Comparison of ENCODE assay signal across 15 cellular contexts in the genomic region with DNA sequence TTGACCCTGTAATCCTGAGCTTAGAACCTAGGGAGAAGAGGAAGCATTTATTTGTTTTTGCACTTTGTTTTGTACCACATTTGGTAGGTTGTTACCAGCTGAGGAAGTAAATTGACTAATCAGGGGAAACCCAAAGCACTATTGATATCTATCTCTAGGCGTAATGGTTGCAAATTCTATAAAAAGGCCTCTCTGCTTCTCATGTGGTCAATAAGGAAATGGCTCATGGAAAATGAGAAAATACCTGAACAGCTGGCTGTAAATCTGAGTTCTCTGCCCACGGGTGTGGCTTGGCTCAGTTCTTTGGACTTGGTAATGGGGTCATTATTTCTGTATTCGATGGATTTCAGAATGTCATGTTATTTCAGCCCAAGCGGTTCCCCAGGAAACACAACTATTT. TPM values are rescaled to one million over a fixed set of nuclear protein-coding genes. Genes with fewer than 3 reads are reported as not detected.
A peak's percentile ranks its signal among the peaks of the same experiment; 100 is the strongest.
DNase-seq lines count a peak whose midpoint lies in the region; ATAC-seq, FAIRE-seq and TF ChIP-seq lines count a peak whose summit lies in the region.
"Had no signal": no experiment of that assay in that cellular context is flagged by ENCODE, and none has a peak within 500 bp of the region (broad histone marks: within the 10 kb centered on the region; RNA-seq: fewer than 3 reads in every experiment).

No MANE protein-coding gene starts in this region.

- H3K4me3 ChIP-seq in stomach, result no peak overlapping the region
- H3K4me3 ChIP-seq: BLaER1, right lobe of liver, SJCRH30, uterus had no signal

- ATAC-seq in GM19023 (IDR thresholded peaks at IDR 0.05; ENCODE audit: unreplicated experiment), result peak; percentile 81
- ATAC-seq in HG02884 (IDR thresholded peaks at IDR 0.05; ENCODE audit: unreplicated experiment), result peak; percentile 73
- ATAC-seq: right lobe of liver had no signal

- H3K27ac Mint-ChIP-seq in activated T-helper 1 cell treated with anti-CD3 and anti-CD28 coated beads, Interleukin-12 subunit alpha, Interleukin-12 subunit beta, Interleukin-2, Interleukin-4 antibody, amounts not matched to agents 30 ng/mL and 10 ng/mL and 1 ng/mL, durations not matched to agents 14 hours and 24 hours and 36 hours, result peak overlapping the region; percentile 81
- H3K27ac Mint-ChIP-seq: activated CD4-positive, alpha-beta memory T cell treated with anti-CD3 and anti-CD28 coated beads for 36 hours had no signal

- H3K9me3 Mint-ChIP-seq in activated T-helper 1 cell treated with anti-CD3 and anti-CD28 coated beads, Interleukin-12 subunit alpha, Interleukin-12 subunit beta, Interleukin-2, Interleukin-4 antibody, amounts not matched to agents 30 ng/mL and 10 ng/mL and 1 ng/mL, durations not matched to agents 14 hours and 24 hours and 36 hours, result peaks cover 3% of the 10 kb centered on the region
- H3K9me3 Mint-ChIP-seq: activated CD4-positive, alpha-beta memory T cell treated with anti-CD3 and anti-CD28 coated beads for 36 hours had no signal

- no peak for TF ChIP-seq POLR2A in stomach (IDR thresholded peaks at IDR 0.05)

- intact Hi-C loops in activated T-helper 1 cell treated with anti-CD3 and anti-CD28 coated beads, Interleukin-12 subunit alpha, Interleukin-12 subunit beta, Interleukin-2, Interleukin-4 antibody, amounts not matched to agents 30 ng/mL and 10 ng/mL and 1 ng/mL, durations not matched to agents 14 hours and 24 hours and 36 hours (cut with micrococcal nuclease), result loop anchor here (1.0 kb wide), 5 partner anchors 9 to 225 kb away; no protein-coding TSS in a partner anchor
- intact Hi-C loops in stomach (cut with DNase I; ENCODE audit: low total_unique reads), result no loop called here

- FAIRE-seq in HTR-8/SVneo (lab: Jason Lieb, UNC), result no peak

- TF ChIP-seq EP300 in stomach (IDR thresholded peaks at IDR 0.05), result no peak

- H3K27me3 Mint-ChIP-seq in activated T-helper 1 cell treated with anti-CD3 and anti-CD28 coated beads, Interleukin-12 subunit alpha, Interleukin-12 subunit beta, Interleukin-2, Interleukin-4 antibody, amounts not matched to agents 30 ng/mL and 10 ng/mL and 1 ng/mL, durations not matched to agents 14 hours and 24 hours and 36 hours (ENCODE audit: insufficient read depth), result no peaks in the 10 kb centered on the region
- H3K27me3 Mint-ChIP-seq: activated CD4-positive, alpha-beta memory T cell treated with anti-CD3 and anti-CD28 coated beads for 36 hours had no signal

- H3K9me3 ChIP-seq in stomach, result no peaks in the 10 kb centered on the region
- H3K9me3 ChIP-seq: BLaER1, right lobe of liver, SJCRH30, uterus had no signal

- peaks cover 29% of the 10 kb centered on the region for H3K4me1 Mint-ChIP-seq in activated T-helper 1 cell treated with anti-CD3 and anti-CD28 coated beads, Interleukin-12 subunit alpha, Interleukin-12 subunit beta, Interleukin-2, Interleukin-4 antibody, amounts not matched to agents 30 ng/mL and 10 ng/mL and 1 ng/mL, durations not matched to agents 14 hours and 24 hours and 36 hours (ENCODE audit: low read depth)

- WGBS in stomach, 5 donors, result 32 to 55% (median 34%) methylated on average over 4 of the region's 4 CpGs

- no peak for TF ChIP-seq CTCF in GM10266 (IDR thresholded peaks at IDR 0.05; ENCODE audit: control insufficient read depth, insufficient read depth, low read depth, missing control alignments)
- TF ChIP-seq CTCF in stomach (IDR thresholded peaks at IDR 0.05), result no peak

- peak overlapping the region; percentile 40 for H3K4me3 Mint-ChIP-seq in activated T-helper 1 cell treated with anti-CD3 and anti-CD28 coated beads, Interleukin-12 subunit alpha, Interleukin-12 subunit beta, Interleukin-2, Interleukin-4 antibody, amounts not matched to agents 30 ng/mL and 10 ng/mL and 1 ng/mL, durations not matched to agents 14 hours and 24 hours and 36 hours
- H3K4me3 Mint-ChIP-seq: activated CD4-positive, alpha-beta memory T cell treated with anti-CD3 and anti-CD28 coated beads for 36 hours had no signal

- no peaks in the 10 kb centered on the region for H3K36me3 ChIP-seq in stomach
- H3K36me3 ChIP-seq: BLaER1, right lobe of liver, SJCRH30, uterus had no signal

- H3K27me3 ChIP-seq in stomach, result no peaks in the 10 kb centered on the region
- H3K27me3 ChIP-seq: BLaER1, right lobe of liver, SJCRH30, uterus had no signal

- H3K27ac ChIP-seq in stomach, result peak overlapping the region in 2 of 5 donors; percentile 33 to 56
- H3K27ac ChIP-seq: BLaER1, right lobe of liver, SJCRH30, uterus had no signal

- peaks cover 5 to 25% (median 11%) of the 10 kb centered on the region in 4 donors for H3K4me1 ChIP-seq in stomach
- H3K4me1 ChIP-seq: right lobe of liver, SJCRH30, uterus had no signal

- DNase-seq in GM10266 (ENCODE audit: extremely low spot score) (peak; percentile 26), stomach (no peak), HTR-8/SVneo (ENCODE audit: insufficient read length, low spot score) (no peak), T1000 (lab: John Stamatoyannopoulos, UW) (no peak), pons (ENCODE audit: low spot score) (no peak)
- DNase-seq in activated T-helper 1 cell treated with anti-CD3 and anti-CD28 coated beads, Interleukin-12 subunit alpha, Interleukin-12 subunit beta, Interleukin-2, Interleukin-4 antibody, amounts not matched to agents 30 ng/mL and 10 ng/mL and 1 ng/mL, durations not matched to agents 14 hours and 24 hours and 36 hours (ENCODE audit: low spot score), result no peak
- DNase-seq: activated CD4-positive, alpha-beta memory T cell treated with anti-CD3 and anti-CD28 coated beads for 36 hours; KBM-7; NCI-H510A; right lobe of liver; SJCRH30; uterus had no signal

- H3K36me3 Mint-ChIP-seq in activated T-helper 1 cell treated with anti-CD3 and anti-CD28 coated beads, Interleukin-12 subunit alpha, Interleukin-12 subunit beta, Interleukin-2, Interleukin-4 antibody, amounts not matched to agents 30 ng/mL and 10 ng/mL and 1 ng/mL, durations not matched to agents 14 hours and 24 hours and 36 hours (ENCODE audit: low read depth), result peaks cover 7% of the 10 kb centered on the region
- H3K36me3 Mint-ChIP-seq: activated CD4-positive, alpha-beta memory T cell treated with anti-CD3 and anti-CD28 coated beads for 36 hours had no signal

RNA-seq across cellular contexts. Expression of gene BARX2, which starts 42.4 kb away (rescaled TPM):
- total RNA-seq in activated T-helper 1 cell treated with anti-CD3 and anti-CD28 coated beads, Interleukin-12 subunit alpha, Interleukin-12 subunit beta, Interleukin-2, Interleukin-4 antibody, amounts not matched to agents 30 ng/mL and 10 ng/mL and 1 ng/mL, durations not matched to agents 14 hours and 24 hours and 36 hours, result 8.8 and 9.1 TPM in 2 replicates
- 1 to 10 TPM in 4 of 5 donors, not detected in 1; 1.5 to 3.6 (median 2.3) TPM for total RNA-seq in stomach
- polyA plus RNA-seq in stomach, result 10 to 100 TPM in 1 of 3 donors, 1 to 10 TPM in 2; 1.1 to 27.7 (median 4.6) TPM
- total RNA-seq: right lobe of liver had no signal
